9 cellular contexts compared by ENCODE assay signal in genomic region chr6:27892596-27893058, GRCh38. TPM values are rescaled to one million over a fixed set of nuclear protein-coding genes. Genes with fewer than 3 reads are reported as not detected.
DNase-seq lines count a peak whose midpoint lies in the region; ATAC-seq, FAIRE-seq and TF ChIP-seq lines count a peak whose summit lies in the region.
"Had no signal": no experiment of that assay in that cellular context is flagged by ENCODE, and none has a peak within 500 bp of the region (broad histone marks: within the 10 kb centered on the region; RNA-seq: fewer than 3 reads in every experiment).

No MANE protein-coding gene starts in this region.

- no peaks in the 10 kb centered on the region for H4K20me1 ChIP-seq in hepatocyte (ENCODE audit: insufficient read depth, poor library complexity, severe bottlenecking)

- TF ChIP-seq CTCF in hepatocyte (IDR thresholded peaks at IDR 0.05; ENCODE audit: poor library complexity) (no peak), stomach (IDR thresholded peaks at IDR 0.05) (no peak)

- peak overlapping the region; percentile 85 for H3K4me2 ChIP-seq in hepatocyte

- ATAC-seq in SK-N-SH treated with all-trans-retinoic acid at 6 μM for 48 hours = peak; percentile 1
- ATAC-seq in HG03442 (IDR thresholded peaks at IDR 0.05; ENCODE audit: unreplicated experiment) = no peak

- H3K36me3 ChIP-seq in hepatocyte (replicated peaks; ENCODE audit: insufficient read depth, low read depth) (no peaks in the 10 kb centered on the region), stomach (no peaks in the 10 kb centered on the region)

- H3K4me3 ChIP-seq in hepatocyte = peak overlapping the region; percentile 48
- peak overlapping the region; percentile 54 to 65 (median 60) for H3K4me3 ChIP-seq in stomach

- DNase-seq in DMS53 treated with DMSO at 0.1 percent for 48 hours (lab: John Stamatoyannopoulos, UW; ENCODE audit: unreplicated experiment) = peak; percentile 46
- no peak for DNase-seq in DMS53 (lab: John Stamatoyannopoulos, UW)
- DNase-seq in hepatocyte (ENCODE audit: low spot score) = no peak
- DNase-seq in stomach = no peak
- no peak for DNase-seq in H54 (ENCODE audit: insufficient read length, low spot score)
- no peak for DNase-seq in LoVo (ENCODE audit: low spot score)

- 0% methylated on average over 22 of the region's 27 CpGs for WGBS in hepatocyte (ENCODE audit: low lambda C conversion rate, missing lambda C conversion rate)
- WGBS in stomach, 5 donors = 1 to 3% (median 2%) methylated on average over 27 of the region's 27 CpGs

- H3K79me2 ChIP-seq in hepatocyte = peaks cover 8% of the 10 kb centered on the region

- TF ChIP-seq EP300 in stomach (IDR thresholded peaks at IDR 0.05) = no peak

- TF ChIP-seq POLR2A in stomach (IDR thresholded peaks at IDR 0.05) (no peak), H54 (IDR thresholded peaks at IDR 0.05; ENCODE audit: low read depth, low read length) (no peak)

- H2AFZ ChIP-seq in hepatocyte = no peak overlapping the region

- H3K27me3 ChIP-seq in hepatocyte = no peaks in the 10 kb centered on the region
- peaks cover 0 to 53% (median 0%) of the 10 kb centered on the region in 3 donors for H3K27me3 ChIP-seq in stomach

- H3K4me1 ChIP-seq in hepatocyte (ENCODE audit: insufficient read depth) (peaks cover 23% of the 10 kb centered on the region), stomach (peaks cover 16 to 56% (median 42%) of the 10 kb centered on the region in 4 donors)

- intact Hi-C loops in stomach (cut with DNase I; ENCODE audit: low total_unique reads) = loop anchor here (10.0 kb wide), 2 partner anchors 118 to 728 kb away; no protein-coding TSS in a partner anchor

- no peaks in the 10 kb centered on the region for H3K9me2 ChIP-seq in hepatocyte (replicated peaks; ENCODE audit: insufficient read depth)

- H3K9me3 ChIP-seq in hepatocyte (ENCODE audit: low read depth) (no peaks in the 10 kb centered on the region), stomach (no peaks in the 10 kb centered on the region)

- no peak for FAIRE-seq in H54 (lab: Jason Lieb, UNC)

- H3K27ac ChIP-seq in hepatocyte (peak overlapping the region; percentile 90), stomach (peak overlapping the region; percentile 83 to 94 (median 88))

TF ChIP-seq in SK-N-SH treated with all-trans-retinoic acid at 6 μM for 48 hours, 23 proteins besides CTCF, POLR2A, EP300 and RAD21:
- no peak for TF ChIP-seq SNAI2 (CRISPR knock-in tag; IDR thresholded peaks at IDR 0.05)
- no peak for TF ChIP-seq ZNF8 (CRISPR knock-in tag; IDR thresholded peaks at IDR 0.05)
- TF ChIP-seq PPARA (CRISPR knock-in tag; IDR thresholded peaks at IDR 0.05; ENCODE audit: borderline replicate concordance) = no peak
- no peak for TF ChIP-seq ARNTL (CRISPR knock-in tag; IDR thresholded peaks at IDR 0.05; ENCODE audit: borderline replicate concordance, low read depth)
- no peak for TF ChIP-seq POU6F1 (CRISPR knock-in tag; IDR thresholded peaks at IDR 0.05; ENCODE audit: borderline replicate concordance, low read depth)
- no peak for TF ChIP-seq OSR1 (CRISPR knock-in tag; IDR thresholded peaks at IDR 0.05)
- no peak for TF ChIP-seq ESRRG (CRISPR knock-in tag; IDR thresholded peaks at IDR 0.05)
- TF ChIP-seq CSDC2 (CRISPR knock-in tag; IDR thresholded peaks at IDR 0.05) = no peak
- no peak for TF ChIP-seq TCF4 (CRISPR knock-in tag; IDR thresholded peaks at IDR 0.05; ENCODE audit: borderline replicate concordance)
- no peak for TF ChIP-seq ZFP30 (CRISPR knock-in tag; IDR thresholded peaks at IDR 0.05)
- TF ChIP-seq PATZ1 (CRISPR knock-in tag; IDR thresholded peaks at IDR 0.05; ENCODE audit: borderline replicate concordance) = no peak
- no peak for TF ChIP-seq BACH2 (CRISPR knock-in tag; IDR thresholded peaks at IDR 0.05; ENCODE audit: borderline replicate concordance)
- no peak for TF ChIP-seq ZNF70 (CRISPR knock-in tag; IDR thresholded peaks at IDR 0.05)
- no peak for TF ChIP-seq ZFP3 (CRISPR knock-in tag; IDR thresholded peaks at IDR 0.05)
- TF ChIP-seq ZC3H10 (CRISPR knock-in tag; IDR thresholded peaks at IDR 0.05) = no peak
- TF ChIP-seq CREB5 (CRISPR knock-in tag; IDR thresholded peaks at IDR 0.05; ENCODE audit: low read depth) = no peak

RNA-seq across cellular contexts. Expression of gene OR2B2, which starts 19.6 kb away (rescaled TPM):
- total RNA-seq in hepatocyte = not detected in 2 replicates
- polyA plus RNA-seq in hepatocyte = not detected in 2 replicates
- total RNA-seq in stomach = not detected
- not detected for polyA plus RNA-seq in stomach
- polyA plus RNA-seq: adipose tissue had no signal
